10 cellular contexts compared by ENCODE assay signal in the genomic region with DNA sequence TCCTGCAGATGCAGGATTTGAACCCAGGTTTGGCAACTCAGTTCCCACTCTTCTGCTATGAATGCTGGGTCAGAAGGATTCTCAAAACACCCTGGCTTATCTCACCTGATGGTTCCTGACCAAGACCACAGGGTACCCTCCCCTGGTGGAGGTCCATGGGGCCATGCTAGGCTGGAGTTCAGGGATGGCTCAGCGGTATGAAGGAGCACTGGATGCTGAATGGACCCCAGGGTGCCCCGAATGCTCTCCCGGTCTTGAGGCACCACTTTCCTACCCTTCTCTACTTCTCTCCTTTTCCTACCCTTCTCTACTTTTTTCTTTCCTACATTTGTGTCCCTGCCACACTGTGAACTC. TPM values are rescaled to one million over a fixed set of nuclear protein-coding genes. Genes with fewer than 3 reads are reported as not detected.
DNase-seq lines count a peak whose midpoint lies in the region; ATAC-seq and TF ChIP-seq lines count a peak whose summit lies in the region.
"Had no signal": no experiment of that assay in that cellular context is flagged by ENCODE, and none has a peak within 500 bp of the region (broad histone marks: within the 10 kb centered on the region; RNA-seq: fewer than 3 reads in every experiment).

No MANE protein-coding gene starts in this region.

- H3K4me3 ChIP-seq in Caco-2 (ENCODE audit: low read depth, low read length) (no peak overlapping the region), HEK293 (ENCODE audit: low read depth, low read length) (no peak overlapping the region)
- H3K4me3 ChIP-seq: SJCRH30 had no signal

- H3K27ac Mint-ChIP-seq in Caco-2 (ENCODE audit: unreplicated experiment), result no peak overlapping the region
- H3K27ac Mint-ChIP-seq in chondrocyte (ENCODE audit: unreplicated experiment), result no peak overlapping the region
- H3K27ac Mint-ChIP-seq in nephron progenitor cell, result no peak overlapping the region

- peaks cover 11% of the 10 kb centered on the region for H3K27me3 Mint-ChIP-seq in Caco-2 (ENCODE audit: insufficient read depth, unreplicated experiment)
- H3K27me3 Mint-ChIP-seq in chondrocyte (ENCODE audit: low read depth), result no peaks in the 10 kb centered on the region
- peaks cover 95% of the 10 kb centered on the region for H3K27me3 Mint-ChIP-seq in nephron progenitor cell (ENCODE audit: low read depth, poor library complexity)

- H3K9me3 ChIP-seq in Caco-2 (no peaks in the 10 kb centered on the region), HEK293 (ENCODE audit: control insufficient read depth, insufficient read depth, low read depth, low read length) (no peaks in the 10 kb centered on the region)
- H3K9me3 ChIP-seq: SJCRH30 had no signal

- H3K4me1 ChIP-seq in Caco-2 (0 out of 2 replicates have a peak, but pooled peaks cover 3% of the 10 kb centered on the region), HEK293 (ENCODE audit: control insufficient read depth, insufficient read depth, low read length) (no peaks in the 10 kb centered on the region)
- H3K4me1 ChIP-seq: SJCRH30 had no signal

- H3K4me1 Mint-ChIP-seq in Caco-2 (ENCODE audit: low read depth, unreplicated experiment), result no peaks in the 10 kb centered on the region
- peaks cover 4% of the 10 kb centered on the region for H3K4me1 Mint-ChIP-seq in chondrocyte (ENCODE audit: low read depth)
- peaks cover 5% of the 10 kb centered on the region for H3K4me1 Mint-ChIP-seq in nephron progenitor cell

- H3K27me3 ChIP-seq in Caco-2 (replicated peaks; ENCODE audit: control insufficient read depth, insufficient read depth, low read length), result peaks cover 3% of the 10 kb centered on the region
- H3K27me3 ChIP-seq: SJCRH30 had no signal

- peak overlapping the region; percentile 50 for H3K4me3 Mint-ChIP-seq in Caco-2 (ENCODE audit: unreplicated experiment)
- H3K4me3 Mint-ChIP-seq in chondrocyte (ENCODE audit: unreplicated experiment), result peak overlapping the region; percentile 60
- peak overlapping the region; percentile 74 for H3K4me3 Mint-ChIP-seq in nephron progenitor cell

- H3K9me3 Mint-ChIP-seq in Caco-2 (ENCODE audit: unreplicated experiment), result no peaks in the 10 kb centered on the region
- H3K9me3 Mint-ChIP-seq in chondrocyte (ENCODE audit: low read depth), result no peaks in the 10 kb centered on the region
- no peaks in the 10 kb centered on the region for H3K9me3 Mint-ChIP-seq in nephron progenitor cell

- POLR2A ChIA-PET in Caco-2 (lab: Charles Lee), result interaction anchor here (0.6 kb wide), 1 partner anchor 70 kb away, joined by 4 read pairs; no protein-coding TSS in a partner anchor
- POLR2A ChIA-PET in HEK293 (lab: Yijun Ruan, JAX), result no interaction called here

- no peaks in the 10 kb centered on the region for H3K36me3 Mint-ChIP-seq in Caco-2 (ENCODE audit: insufficient read depth, unreplicated experiment)
- peaks cover 8% of the 10 kb centered on the region for H3K36me3 Mint-ChIP-seq in chondrocyte (ENCODE audit: low read depth)
- H3K36me3 Mint-ChIP-seq in nephron progenitor cell (ENCODE audit: low read depth), result no peaks in the 10 kb centered on the region

- H3K36me3 ChIP-seq in Caco-2 (ENCODE audit: control insufficient read depth, insufficient read depth, low read length) (no peaks in the 10 kb centered on the region), HEK293 (ENCODE audit: control insufficient read depth in 2 of 2, insufficient read depth in 1 of 2, low read length in 2 of 2) (no peaks in the 10 kb centered on the region)
- H3K36me3 ChIP-seq: SJCRH30 had no signal

- DNase-seq in Caco-2 (no peak), chondrocyte (ENCODE audit: low spot score) (no peak), nephron progenitor cell (no peak), NCI-H526 treated with DMSO at 0.1 percent for 48 hours (lab: John Stamatoyannopoulos, UW) (no peak)
- DNase-seq: DMS153, NCI-H1092 treated with DMSO at 0.1 percent for 48 hours, SJCRH30 had no signal

- TF ChIP-seq CTCF in Caco-2 (IDR thresholded peaks at IDR 0.05; ENCODE audit: insufficient read depth in 1 of 2, low read depth in 1 of 2, low read length in 1 of 2, severe bottlenecking in 1 of 2, unreplicated experiment in 1 of 2) (no peak), HEK293 (tag by site-specific recombination; IDR thresholded peaks at IDR 0.05) (no peak), chondrocyte (IDR thresholded peaks at IDR 0.05) (no peak), nephron progenitor cell (IDR thresholded peaks at IDR 0.05) (no peak)

- intact Hi-C loops in Caco-2 (cut with micrococcal nuclease; ENCODE audit: unreplicated experiment), result no loop called here

- CTCF ChIA-PET in Caco-2 (lab: Charles Lee) (interaction anchor here (0.7 to 1.0 kb wide), 3 partner anchors 21 to 40 kb away, joined by 3 read pairs; no protein-coding TSS in a partner anchor), HEK293 (lab: Yijun Ruan, JAX) (interaction anchor here (0.7 to 1.2 kb wide), 3 partner anchors 39 to 410 kb away, joined by 3 to 4 read pairs (median 3); no protein-coding TSS in a partner anchor)

- BruUV-seq in Caco-2 (replicated peaks; lab: Mats Ljungman, UMichigan), result no TSS peak

- ATAC-seq in HG02571 (IDR thresholded peaks at IDR 0.05; ENCODE audit: unreplicated experiment) (no peak), GM21825 (IDR thresholded peaks at IDR 0.05; ENCODE audit: unreplicated experiment) (no peak)

- H3K27ac ChIP-seq in HEK293 (ENCODE audit: extremely low read depth, low read depth, low read length), result no peak overlapping the region
- H3K27ac ChIP-seq: SJCRH30 had no signal

TF ChIP-seq in HEK293, 187 proteins besides CTCF, POLR2A, EP300 and RAD21:
- TF ChIP-seq PRDM1 (tag by site-specific recombination; IDR thresholded peaks at IDR 0.05) (0 out of 2 replicates have a peak, but pooled peaks have one; percentile 22), ZNF112 (tag by site-specific recombination; IDR thresholded peaks at IDR 0.05) (no peak), ZNF600 (tag by site-specific recombination; IDR thresholded peaks at IDR 0.05) (0 out of 2 replicates have a peak, but pooled peaks have one; percentile 13)

RNA-seq across cellular contexts. Expression of a gene that starts 9.7 kb away (rescaled TPM):
- total RNA-seq in Caco-2 (2022) (not detected in 2 replicates), chondrocyte (0.07 to 0.10 TPM in 2 of 3 replicates, not detected in the other)
- total RNA-seq: SJCRH30 had no signal

RNA-seq across cellular contexts. Expression of a gene that starts 43.8 kb away (rescaled TPM):
- total RNA-seq in Caco-2 (2022) (0.77 and 0.81 TPM in 2 replicates), chondrocyte (271 to 361 TPM (median 274 TPM) in 3 replicates)

RNA-seq across cellular contexts. Expression of a gene that starts 51.2 kb away (rescaled TPM):
- total RNA-seq in Caco-2 (2022) (3.0 and 3.2 TPM in 2 replicates), chondrocyte (6.0 to 6.3 TPM (median 6.3 TPM) in 3 replicates)

Comparison
In these comparisons a context has a peak if more than half of its experiments do, and no peak if none do; other contexts are left out.
1. RNA of a gene that starts 43.8 kb away (total RNA-seq): 271 to 361 TPM in chondrocyte; 0.77 to 0.81 TPM in Caco-2; every median in the first group is over 100 times any median in the second.
2. Peak in every context shown above with its lines, with median percentiles within 50 percentile points of each other: H3K4me3 Mint-ChIP-seq.